In the genomic region with DNA sequence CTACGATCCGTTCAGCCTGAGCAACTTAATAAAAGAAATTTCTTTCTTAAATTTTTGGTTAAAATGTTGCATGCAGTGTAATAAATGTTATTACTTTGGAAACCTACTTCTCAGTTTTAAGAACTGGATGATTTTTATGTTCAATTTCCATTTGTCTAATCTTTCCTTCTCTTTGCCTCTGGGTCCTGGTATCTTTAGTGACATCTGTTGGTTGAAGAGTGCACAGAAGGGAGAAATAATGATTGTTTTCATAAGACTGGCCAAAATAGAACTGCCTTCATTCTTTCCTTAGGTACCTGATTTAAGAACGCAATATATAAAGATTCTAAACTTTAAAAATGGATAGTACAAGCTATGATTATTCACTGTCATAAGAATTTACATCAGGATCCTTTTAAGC, we compare ENCODE assay signal across 13 cellular contexts.
DNase-seq lines count a peak whose midpoint lies in the region; ATAC-seq, FAIRE-seq and TF ChIP-seq lines count a peak whose summit lies in the region.
"Had no signal": no experiment of that assay in that cellular context is flagged by ENCODE, and none has a peak within 500 bp of the region (broad histone marks: within the 10 kb centered on the region; RNA-seq: fewer than 3 reads in every experiment).

No MANE protein-coding gene starts in this region.

- H3K27ac ChIP-seq in C4-2B (no peak overlapping the region), IMR-90 (ENCODE audit: insufficient read depth, low read length) (no peak overlapping the region), SJCRH30 (no peak overlapping the region)
- H3K27ac ChIP-seq: epithelial cell of prostate, testis had no signal

- intact Hi-C loops in IMR-90 (cut with micrococcal nuclease), result no loop called here
- intact Hi-C loops in head of caudate nucleus (cut with DNase I), result no loop called here

- H3K14ac ChIP-seq in IMR-90 (replicated peaks; ENCODE audit: low read depth, low read length), result no peak overlapping the region

- dilution Hi-C loops in IMR-90 (cut with HindIII; ENCODE audit: low sequenced_read_pairs, unreplicated experiment), result no loop called here

- H2AK5ac ChIP-seq in IMR-90 (ENCODE audit: low read depth, low read length), result no peak overlapping the region

- peak; percentile 22; the same call in 1 of the 2 replicates for TF ChIP-seq RAD21 in IMR-90 (IDR thresholded peaks at IDR 0.05; ENCODE audit: low read length)

- H3K9me1 ChIP-seq in IMR-90 (ENCODE audit: insufficient read depth, low read length), result no peaks in the 10 kb centered on the region

- H2BK120ac ChIP-seq in IMR-90 (ENCODE audit: low read depth, low read length), result no peak overlapping the region

- H3K4ac ChIP-seq in IMR-90 (ENCODE audit: low read depth, low read length), result no peak overlapping the region

- DNase-seq in IMR-90 (peak; percentile 7), kidney epithelial cell (ENCODE audit: low read depth) (no peak), GOT3 (lab: John Stamatoyannopoulos, UW) (no peak), NCI-H2029 (lab: John Stamatoyannopoulos, UW) (no peak), head of caudate nucleus (no peak), SJCRH30 (no peak)
- DNase-seq: activated CD4-positive, alpha-beta T cell treated with anti-CD3 and anti-CD28 coated beads, Interleukin-2, amount 10 ng/mL, durations not matched to agents 7 days and 5 days; stimulated activated CD4-positive, alpha-beta T cell treated with anti-CD3 and anti-CD28 coated beads, Interleukin-12 subunit alpha, Interleukin-12 subunit beta, amount 100 ng/mL, for 4 hours; testis had no signal

- H2BK20ac ChIP-seq in IMR-90 (ENCODE audit: low read depth, low read length), result no peak overlapping the region

- no peak overlapping the region for H4K91ac ChIP-seq in IMR-90 (ENCODE audit: insufficient read depth, low read depth, low read length)

- FAIRE-seq in TTC549 (lab: Jason Lieb, UNC), result peak; percentile 53
- FAIRE-seq: K562 had no signal

- no peak overlapping the region for H2BK15ac ChIP-seq in IMR-90 (ENCODE audit: low read depth, low read length)

- WGBS in IMR-90 (ENCODE audit: extremely low coverage in 2 of 2, insufficient read length in 1 of 2), 2 experiments, result no CpG with 5 or more reads among the region's 3 CpGs

- H3K27me3 ChIP-seq in IMR-90 (ENCODE audit: control insufficient read depth, insufficient read depth, low read length) (no peaks in the 10 kb centered on the region), kidney epithelial cell (ENCODE audit: control insufficient read depth, insufficient read depth, low read length) (no peaks in the 10 kb centered on the region), SJCRH30 (no peaks in the 10 kb centered on the region)
- H3K27me3 ChIP-seq: testis had no signal

- no peak overlapping the region for H3K4me3 ChIP-seq in IMR-90 (ENCODE audit: insufficient read depth, low read depth, low read length)
- H3K4me3 ChIP-seq in kidney epithelial cell (ENCODE audit: low read depth, low read length), result no peak overlapping the region
- H3K4me3 ChIP-seq in SJCRH30, result no peak overlapping the region
- H3K4me3 ChIP-seq: K562, testis had no signal

- no peak overlapping the region for H4K5ac ChIP-seq in IMR-90 (ENCODE audit: low read depth, low read length)

- no peak for TF ChIP-seq POLR2A in IMR-90 (IDR thresholded peaks at IDR 0.05; ENCODE audit: low read depth, low read length)

- no TSS peak for BruUV-seq in IMR-90 (replicated peaks; lab: Mats Ljungman, UMichigan)

- H3K56ac ChIP-seq in IMR-90 (ENCODE audit: extremely low read depth, insufficient read depth, low read length), result no peak overlapping the region

- no peak overlapping the region for H4K8ac ChIP-seq in IMR-90 (ENCODE audit: low read depth in 2 of 2, low read length in 2 of 2)

- TF ChIP-seq CTCF in C4-2B (conservative IDR thresholded peaks at IDR 0.05) (peak; percentile 46), IMR-90 (conservative IDR thresholded peaks at IDR 0.05; ENCODE audit: low read depth, low read length) (peak; percentile 26; the same call in 1 of the 2 replicates), kidney epithelial cell (IDR thresholded peaks at IDR 0.05; ENCODE audit: insufficient read depth, low read length, poor library complexity, severe bottlenecking) (peak; percentile 40)

- no peak overlapping the region for H2BK5ac ChIP-seq in IMR-90 (ENCODE audit: low read depth, low read length, poor library complexity, severe bottlenecking)

- H3K18ac ChIP-seq in IMR-90 (ENCODE audit: low read depth, low read length), result no peak overlapping the region

- no peak overlapping the region for H3K4me2 ChIP-seq in IMR-90 (ENCODE audit: low read depth, low read length)

- no peaks in the 10 kb centered on the region for H4K20me1 ChIP-seq in IMR-90 (ENCODE audit: insufficient read depth, low read length)

- H3K79me1 ChIP-seq in IMR-90 (ENCODE audit: low read depth in 1 of 2, low read length in 2 of 2), result no peaks in the 10 kb centered on the region

- no peak for ATAC-seq in IMR-90 (ENCODE audit: low read depth)
- ATAC-seq: K562 had no signal

- no peak overlapping the region for H2AK9ac ChIP-seq in IMR-90 (replicated peaks; ENCODE audit: low read depth, low read length, poor library complexity)

- H2AFZ ChIP-seq in IMR-90 (replicated peaks; ENCODE audit: low read length, poor library complexity), result no peak overlapping the region

- H3K23ac ChIP-seq in IMR-90 (ENCODE audit: low read depth, low read length), result no peak overlapping the region

- in situ Hi-C loops in IMR-90 (cut with MboI; ENCODE audit: low sequenced_read_pairs), result no loop called here

- no peak overlapping the region for H3K9ac ChIP-seq in IMR-90 (ENCODE audit: low read depth, low read length)

- H3K9me3 ChIP-seq in IMR-90 (ENCODE audit: control insufficient read depth, insufficient read depth, low read length) (no peaks in the 10 kb centered on the region), SJCRH30 (replicated peaks) (no peaks in the 10 kb centered on the region)
- H3K9me3 ChIP-seq: testis had no signal

- H3K4me1 ChIP-seq in IMR-90 (ENCODE audit: control insufficient read depth, insufficient read depth, low read length), result no peaks in the 10 kb centered on the region
- H3K4me1 ChIP-seq in SJCRH30, result no peaks in the 10 kb centered on the region
- H3K4me1 ChIP-seq: testis had no signal

- H3K36me3 ChIP-seq in IMR-90 (ENCODE audit: control insufficient read depth, insufficient read depth, low read length) (no peaks in the 10 kb centered on the region), kidney epithelial cell (ENCODE audit: control insufficient read depth, insufficient read depth, low read length) (no peaks in the 10 kb centered on the region), SJCRH30 (no peaks in the 10 kb centered on the region)

- POLR2A ChIA-PET in IMR-90 (lab: Charles Lee; ENCODE audit: unreplicated experiment), result no interaction called here

- CTCF ChIA-PET in IMR-90 (lab: Yijun Ruan, JAX), result interaction anchor here (0.7 kb wide), 1 partner anchor 125 kb away, joined by 3 read pairs; no protein-coding TSS in a partner anchor

TF ChIP-seq in IMR-90, 13 proteins besides CTCF, POLR2A, EP300 and RAD21:
- TF ChIP-seq CEBPB (IDR thresholded peaks at IDR 0.05; ENCODE audit: low read depth, low read length) (no peak), SMC3 (IDR thresholded peaks at IDR 0.05; ENCODE audit: low read depth, low read length) (0 out of 2 replicates have a peak, but pooled peaks have one; percentile 16), MXI1 (IDR thresholded peaks at IDR 0.05; ENCODE audit: borderline replicate concordance, low read depth, low read length) (no peak), RCOR1 (IDR thresholded peaks at IDR 0.05; ENCODE audit: insufficient replicate concordance, low read length) (no peak)
TF ChIP-seq in IMR-90: peak in this region for 1.
